8 cellular contexts compared by ENCODE assay signal in genomic region chr17:12020595-12021590, GRCh38. TPM values are rescaled to one million over a fixed set of nuclear protein-coding genes. Genes with fewer than 3 reads are reported as not detected.
A peak's percentile ranks its signal among the peaks of the same experiment; 100 is the strongest.
DNase-seq lines count a peak whose midpoint lies in the region; ATAC-seq and TF ChIP-seq lines count a peak whose summit lies in the region.

Gene MAP2K4 (plus strand): TSS chr17:12020877. CDS start chr17:12020887, 10 bp downstream.

- POLR2A ChIA-PET in T-cell (lab: Charles Lee), result interaction anchor here (0.6 to 2.0 kb wide), 6 partner anchors 22 to 140 kb away, joined by 3 to 85 read pairs (median 4); partner anchors contain the start of gene ZNF18 (in 2 of the 2)

- H3K36me3 Mint-ChIP-seq in HFFc6 (ENCODE audit: low read depth) (no peaks in the 10 kb centered on the region), T-cell (no peaks in the 10 kb centered on the region)

- peak within 1 kb of the TSS; percentile 91 for H3K4me3 Mint-ChIP-seq in HFFc6
- H3K4me3 Mint-ChIP-seq in T-cell, result peak within 1 kb of the TSS; percentile 74 to 78 (median 78)

- TF ChIP-seq POLR2A in NB4 (IDR thresholded peaks at IDR 0.05; ENCODE audit: extremely low read depth, insufficient read length) (peak; percentile 77), upper lobe of left lung (IDR thresholded peaks at IDR 0.05) (peak in 3 of 4 donors; percentile 94 to 97 (median 95))

- intact Hi-C loops in heart right ventricle (cut with DNase I) (no loop called here), posterior vena cava (cut with DNase I) (no loop called here)

- no peaks in the 10 kb centered on the region for H3K9me3 Mint-ChIP-seq in HFFc6
- no peaks in the 10 kb centered on the region for H3K9me3 Mint-ChIP-seq in T-cell

- WGBS in adipose tissue, 3 donors, result 0 to 1% (median 1%) methylated on average over 98 to 124 of the region's 124 CpGs
- WGBS in heart right ventricle, 2 donors, result 1% methylated on average over 121 to 124 of the region's 124 CpGs
- 0 to 2% methylated on average over 19 to 22 of the region's 124 CpGs for WGBS in upper lobe of left lung, 2 donors

- H3K27ac ChIP-seq in adipose tissue (ENCODE audit: low read depth, low read length) (no peak within 1 kb of the TSS), heart right ventricle (peak within 1 kb of the TSS; percentile 83 to 95 (median 93)), upper lobe of left lung (peak within 1 kb of the TSS; percentile 82 to 97 (median 94))

- DNase-seq in GM12864 (ENCODE audit: low read depth) (peak; percentile 35), HFFc6 (peak; percentile 82), NB4 (ENCODE audit: low read depth) (peak; percentile 89), T-cell (peak; percentile 80 to 98 (median 91)), heart right ventricle (peak; percentile 93 to 96), posterior vena cava (ENCODE audit: low spot score) (peak; percentile 98), upper lobe of left lung (peak; percentile 96 to 100)

- TF ChIP-seq EP300 in upper lobe of left lung (IDR thresholded peaks at IDR 0.05), result no peak

- CTCF ChIA-PET in T-cell (lab: Charles Lee), result interaction anchor here in 1 of 2 donors (0.7 to 1.8 kb wide), 3 partner anchors 10 to 23 kb away, joined by 3 to 32 read pairs (median 4); partner anchors contain the start of gene ZNF18

- H3K27ac Mint-ChIP-seq in HFFc6 (peak within 1 kb of the TSS; percentile 69), T-cell (peak within 1 kb of the TSS; percentile 72 to 75)

- H3K4me3 ChIP-seq in GM12864 (ENCODE audit: low read depth, low read length) (peak within 1 kb of the TSS; percentile 82), NB4 (ENCODE audit: low read depth, low read length) (peak within 1 kb of the TSS; percentile 67), heart right ventricle (peak within 1 kb of the TSS; percentile 67 to 97 (median 83)), upper lobe of left lung (peak within 1 kb of the TSS; percentile 79 to 94 (median 89))

- H3K4me1 Mint-ChIP-seq in HFFc6 (ENCODE audit: low read depth) (peaks cover 49% of the 10 kb centered on the region), T-cell (peaks cover 34 to 52% (median 50%) of the 10 kb centered on the region in 3 donors)

- H3K36me3 ChIP-seq in heart right ventricle (peaks cover 0 to 4% (median 0%) of the 10 kb centered on the region in 9 donors), upper lobe of left lung (no peaks in the 10 kb centered on the region)

- H3K9me3 ChIP-seq in heart right ventricle (no peaks in the 10 kb centered on the region), upper lobe of left lung (no peaks in the 10 kb centered on the region)

- peaks cover 5 to 48% (median 32%) of the 10 kb centered on the region in 9 donors for H3K4me1 ChIP-seq in heart right ventricle
- H3K4me1 ChIP-seq in upper lobe of left lung, result peaks cover 15 to 40% (median 33%) of the 10 kb centered on the region in 4 donors

- H3K27me3 ChIP-seq in heart right ventricle, result no peaks in the 10 kb centered on the region
- no peaks in the 10 kb centered on the region for H3K27me3 ChIP-seq in upper lobe of left lung

- H3K27me3 Mint-ChIP-seq in HFFc6 (ENCODE audit: insufficient read depth) (no peaks in the 10 kb centered on the region; the same call in 1 of the 2 replicates), T-cell (no peaks in the 10 kb centered on the region)

- ATAC-seq in T-cell (replicated peaks in 1 of 4) (peak; percentile 93 to 96 (median 95)), heart right ventricle (peak; percentile 100), upper lobe of left lung (ENCODE audit: low FRiP score in 2 of 2) (peak; percentile 99 to 100)

- TF ChIP-seq CTCF in GM12864 (IDR thresholded peaks at IDR 0.05; ENCODE audit: low read depth, low read length, missing control alignments), result no peak
- no peak for TF ChIP-seq CTCF in HFFc6 (IDR thresholded peaks at IDR 0.05)
- TF ChIP-seq CTCF in NB4 (IDR thresholded peaks at IDR 0.05; ENCODE audit: low read depth, low read length), result no peak
- TF ChIP-seq CTCF in heart right ventricle (IDR thresholded peaks at IDR 0.05), result no peak
- TF ChIP-seq CTCF in upper lobe of left lung (IDR thresholded peaks at IDR 0.05), result peak in 1 of 6 experiments; percentile 22

RNA-seq across cellular contexts. Expression of gene MAP2K4, which starts in this region (rescaled TPM):
- total RNA-seq in HFFc6 (2021; fragmentation: NEBNext Ultra II Directional; extraction: Animal tissue kit (Norgen Biotek cat#: 25700)), result 10 to 100 TPM; 24.0 to 31.7 (median 26.9) TPM
- total RNA-seq in T-cell, result 10 to 100 TPM; 29.4 to 34.6 (median 33.6) TPM
- polyA plus RNA-seq in adipose tissue, result 10 to 100 TPM in 2 of 3 donors, 1 to 10 TPM in 1; 5.4 to 13.4 (median 10.5) TPM
- 10 to 100 TPM; 24.0 to 42.7 (median 33.4) TPM for total RNA-seq in heart right ventricle
- 10 to 100 TPM in 1 of 2 donors, 1 to 10 TPM in 1; 7.2 to 14.8 TPM for polyA plus RNA-seq in heart right ventricle
- 10 to 100 TPM; 34.4 to 43.7 TPM for total RNA-seq in posterior vena cava
- 10 to 100 TPM; 10.2 to 42.7 (median 25.6) TPM for total RNA-seq in upper lobe of left lung

Comparison
In these comparisons a context has a peak if more than half of its experiments do, and no peak if none do; other contexts are left out.
1. DNase-seq: peak in every context shown above with its lines; median percentile 98 in posterior vena cava; 98 in upper lobe of left lung; 94 in heart right ventricle; 91 in T-cell; 89 in NB4; 82 in HFFc6; 35 in GM12864.